ENCODE assay signal across 2 cellular contexts in genomic region chr14:31825459-31825858, GRCh38.
TF ChIP-seq lines count a peak whose summit lies in the region.

No MANE protein-coding gene starts in this region.

TF ChIP-seq in HepG2, 621 proteins besides CTCF, POLR2A, EP300 and RAD21 (continues in another document):
- TF ChIP-seq KAT2B (IDR thresholded peaks at IDR 0.05; ENCODE audit: borderline replicate concordance, low read depth, low read length), result no peak
- no peak for TF ChIP-seq ZNF24 (IDR thresholded peaks at IDR 0.05)
- no peak for TF ChIP-seq KIAA2018 (CRISPR knock-in tag; IDR thresholded peaks at IDR 0.05; ENCODE audit: borderline replicate concordance)
- TF ChIP-seq TFAP4 (IDR thresholded peaks at IDR 0.05; ENCODE audit: borderline replicate concordance, low read depth), result no peak
- no peak for TF ChIP-seq TBL1XR1 (IDR thresholded peaks at IDR 0.05; ENCODE audit: borderline replicate concordance, low read length, partially characterized antibody)
- no peak for TF ChIP-seq NFE2 (CRISPR knock-in tag; IDR thresholded peaks at IDR 0.05)
- TF ChIP-seq HHEX (CRISPR knock-in tag; IDR thresholded peaks at IDR 0.05), result no peak
- peak; percentile 81 for TF ChIP-seq PHB2 (IDR thresholded peaks at IDR 0.05; ENCODE audit: partially characterized antibody)
- no peak for TF ChIP-seq MYC (CRISPR knock-in tag; IDR thresholded peaks at IDR 0.05; ENCODE audit: borderline replicate concordance)
- no peak for TF ChIP-seq ZNF776 (CRISPR knock-in tag; IDR thresholded peaks at IDR 0.05)
- TF ChIP-seq NBN (conservative IDR thresholded peaks at IDR 0.05), result 0 out of 2 replicates have a peak, but pooled peaks have one; percentile 21
- no peak for TF ChIP-seq CBX1 (IDR thresholded peaks at IDR 0.05; ENCODE audit: low read depth)
- peak; percentile 46 for TF ChIP-seq ZNF282 (IDR thresholded peaks at IDR 0.05; ENCODE audit: partially characterized antibody)
- no peak for TF ChIP-seq NFIC (IDR thresholded peaks at IDR 0.05; ENCODE audit: low read length)
- 0 out of 2 replicates have a peak, but pooled peaks have one; percentile 5 for TF ChIP-seq RAD51 (IDR thresholded peaks at IDR 0.05; ENCODE audit: borderline replicate concordance)
- no peak for TF ChIP-seq NCOA5 (CRISPR knock-in tag; IDR thresholded peaks at IDR 0.05)
- no peak for TF ChIP-seq KDM5B (CRISPR knock-in tag; IDR thresholded peaks at IDR 0.05; ENCODE audit: borderline replicate concordance)
- no peak for TF ChIP-seq NFRKB (IDR thresholded peaks at IDR 0.05)
- no peak for TF ChIP-seq KDM3A (CRISPR knock-in tag; IDR thresholded peaks at IDR 0.05; ENCODE audit: low read depth)
- TF ChIP-seq LCORL (IDR thresholded peaks at IDR 0.05), result 0 out of 2 replicates have a peak, but pooled peaks have one; percentile 4
- no peak for TF ChIP-seq LCORL (CRISPR knock-in tag; IDR thresholded peaks at IDR 0.05)
- no peak for TF ChIP-seq MTA1 (CRISPR knock-in tag; IDR thresholded peaks at IDR 0.05; ENCODE audit: borderline replicate concordance)
- TF ChIP-seq TRIM22 (IDR thresholded peaks at IDR 0.05), result peak; percentile 66; the same call in 1 of the 2 replicates
- TF ChIP-seq BHLHE40 (IDR thresholded peaks at IDR 0.05; ENCODE audit: low read length), result no peak

TF ChIP-seq in K562, 482 proteins besides CTCF, POLR2A, EP300 and RAD21:
- TF ChIP-seq ZNF512 (tag; IDR thresholded peaks at IDR 0.05) (peak; percentile 55), SMARCC2 (IDR thresholded peaks at IDR 0.05; ENCODE audit: low read depth) (no peak), ZNF431 (CRISPR knock-in tag; IDR thresholded peaks at IDR 0.05) (no peak)
TF ChIP-seq in K562: peak in this region for 1.
